Comparison of ENCODE assay signal across 17 cellular contexts in the genomic region with DNA sequence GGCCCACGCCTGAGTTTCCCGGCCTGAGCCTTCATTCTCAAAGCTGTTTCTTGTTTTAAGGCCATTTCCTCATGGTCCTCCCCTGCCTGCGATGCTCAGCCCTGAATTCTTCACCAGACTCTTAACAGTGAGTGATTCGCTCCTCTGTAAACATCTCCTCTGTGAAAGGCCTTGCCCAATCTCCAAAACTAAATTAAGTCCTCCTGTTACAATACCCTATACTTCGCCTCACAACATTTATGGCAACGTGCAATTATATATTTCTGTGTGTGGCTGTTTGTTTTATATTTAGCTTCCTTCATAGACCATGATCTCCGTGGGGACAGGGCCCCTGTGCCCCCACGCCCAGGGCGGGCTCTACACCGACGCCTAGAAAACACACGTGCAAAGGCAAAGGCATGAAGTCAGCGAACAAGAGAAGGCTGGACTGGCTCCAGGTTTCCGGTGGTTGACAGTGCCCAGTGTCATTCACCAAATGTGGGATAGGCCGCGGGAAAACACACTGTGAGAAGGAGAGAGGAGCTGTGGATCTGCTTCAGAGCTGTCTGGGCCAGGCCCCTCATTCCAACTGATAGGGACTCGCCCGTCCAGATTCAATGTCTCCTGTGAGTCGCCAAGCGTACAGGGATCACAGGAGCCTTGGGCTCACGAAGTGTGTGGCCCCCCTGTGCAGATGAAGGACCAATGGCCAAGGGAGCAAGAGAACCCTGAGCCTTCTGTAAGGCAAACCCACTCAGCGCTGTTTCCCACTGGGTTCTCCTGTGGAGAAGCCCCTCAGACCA.
DNase-seq lines count a peak whose midpoint lies in the region; ATAC-seq and TF ChIP-seq lines count a peak whose summit lies in the region.
"Had no signal": no experiment of that assay in that cellular context is flagged by ENCODE, and none has a peak within 500 bp of the region (broad histone marks: within the 10 kb centered on the region; RNA-seq: fewer than 3 reads in every experiment).

No MANE protein-coding gene starts in this region.

- H3K79me1 ChIP-seq in neuronal stem cell (ENCODE audit: low read depth, low read length): no peaks in the 10 kb centered on the region

- H3K18ac ChIP-seq in neuronal stem cell (ENCODE audit: low read length): peak overlapping the region; percentile 37

- no peaks in the 10 kb centered on the region for H3K4me1 ChIP-seq in RWPE2 (ENCODE audit: insufficient read depth, poor library complexity, severe bottlenecking)
- peaks cover 0 to 2% of the 10 kb centered on the region in 2 donors for H3K4me1 ChIP-seq in neuronal stem cell (ENCODE audit: control insufficient read depth in 2 of 2, insufficient read depth in 1 of 2, low read depth in 1 of 2, low read length in 2 of 2)
- no peaks in the 10 kb centered on the region for H3K4me1 ChIP-seq in uterus
- H3K4me1 ChIP-seq in upper lobe of right lung: no peaks in the 10 kb centered on the region

- ATAC-seq in left ventricle myocardium superior: no peak
- ATAC-seq in RWPE2 (ENCODE audit: low read depth): peak; percentile 83
- ATAC-seq in HG03432 (IDR thresholded peaks at IDR 0.05; ENCODE audit: unreplicated experiment): no peak
- ATAC-seq in upper lobe of right lung: no peak
- ATAC-seq: stimulated activated memory B cell treated with anti-CD40 and anti-IgM and Interleukin-4, amounts not matched to agents 10 μg/mL and 1 μg/mL and 100 μg/mL, for 72 hours had no signal

- DNase-seq in cardiac septum (ENCODE audit: low spot score) (peak; percentile 27), left ventricle myocardium superior (no peak), RWPE2 (ENCODE audit: low spot score) (no peak), neuronal stem cell (ENCODE audit: low spot score) (no peak), uterus (peak in 1 of 2 donors; percentile 12), HPDE6-E6E7 (ENCODE audit: extremely low spot score) (no peak), upper lobe of right lung (no peak)
- DNase-seq: activated CD4-positive, CD25-positive, alpha-beta regulatory T cell treated with anti-CD3 and anti-CD28 coated beads, Interleukin-2, amount 50 U/mL, for 72 hours; caudate nucleus; DMS79 treated with DMSO at 0.1 percent for 48 hours; kidney; mesendoderm; NCI-H2029; NCI-H510A had no signal

- H2BK120ac ChIP-seq in neuronal stem cell (ENCODE audit: low read depth, low read length): peak overlapping the region; percentile 26

- H3K4ac ChIP-seq in neuronal stem cell (ENCODE audit: low read length): no peak overlapping the region

- no peak overlapping the region for H4K8ac ChIP-seq in neuronal stem cell (ENCODE audit: low read depth, low read length)

- H3K9me3 ChIP-seq in RWPE2 (ENCODE audit: severe bottlenecking) (no peaks in the 10 kb centered on the region), neuronal stem cell (replicated peaks in 1 of 2; ENCODE audit: control insufficient read depth in 2 of 2, insufficient read depth in 1 of 2, low read depth in 1 of 2, low read length in 2 of 2) (peaks cover 0 to 4% of the 10 kb centered on the region in 2 donors), uterus (no peaks in the 10 kb centered on the region), upper lobe of right lung (no peaks in the 10 kb centered on the region)
- H3K9me3 ChIP-seq: esophagus muscularis mucosa had no signal

- intact Hi-C loops in cardiac septum (cut with DNase I) (no loop called here), left ventricle myocardium superior (cut with micrococcal nuclease) (no loop called here), uterus (cut with DNase I; ENCODE audit: low total_unique reads) (no loop called here), upper lobe of right lung (cut with DNase I) (no loop called here)

- peak overlapping the region; percentile 5 for H2BK12ac ChIP-seq in neuronal stem cell (ENCODE audit: low read length)

- H4K91ac ChIP-seq in neuronal stem cell (ENCODE audit: low read depth, low read length, poor library complexity): no peak overlapping the region

- H2BK5ac ChIP-seq in neuronal stem cell (ENCODE audit: low read length): peak overlapping the region; percentile 5

- peak overlapping the region; percentile 95 for H2BK15ac ChIP-seq in neuronal stem cell (ENCODE audit: low read length)

- no peak overlapping the region for H3K23ac ChIP-seq in neuronal stem cell (ENCODE audit: low read depth, low read length, poor library complexity)

- H3K36me3 ChIP-seq in RWPE2 (ENCODE audit: low read depth) (no peaks in the 10 kb centered on the region), neuronal stem cell (replicated peaks in 1 of 2; ENCODE audit: control insufficient read depth in 2 of 2, insufficient read depth in 2 of 2, low read length in 2 of 2) (no peaks in the 10 kb centered on the region), uterus (no peaks in the 10 kb centered on the region), upper lobe of right lung (no peaks in the 10 kb centered on the region)
- H3K36me3 ChIP-seq: esophagus muscularis mucosa had no signal

- H3K27me3 ChIP-seq in RWPE2 (ENCODE audit: insufficient read depth, poor library complexity, severe bottlenecking) (no peaks in the 10 kb centered on the region), neuronal stem cell (ENCODE audit: control insufficient read depth in 3 of 3, insufficient read depth in 3 of 3, low read depth in 1 of 3, low read length in 3 of 3) (peaks cover 0 to 1% (median 0%) of the 10 kb centered on the region in 3 experiments), uterus (no peaks in the 10 kb centered on the region), upper lobe of right lung (peaks cover 29% of the 10 kb centered on the region)

- H3K9ac ChIP-seq in neuronal stem cell (ENCODE audit: low read depth, low read length, poor library complexity): no peak overlapping the region

- H3K14ac ChIP-seq in neuronal stem cell (ENCODE audit: low read length): no peak overlapping the region

- no peak overlapping the region for H3K4me2 ChIP-seq in neuronal stem cell (ENCODE audit: insufficient read depth, low read length, poor library complexity, severe bottlenecking)

- no peak for TF ChIP-seq CTCF in RWPE2 (IDR thresholded peaks at IDR 0.05; ENCODE audit: poor library complexity, severe bottlenecking)
- TF ChIP-seq CTCF in uterus (IDR thresholded peaks at IDR 0.05): no peak
- TF ChIP-seq CTCF in upper lobe of right lung (IDR thresholded peaks at IDR 0.05): no peak

- H2AFZ ChIP-seq in neuronal stem cell (ENCODE audit: low read length): no peak overlapping the region

- peak overlapping the region; percentile 94 for H2AK5ac ChIP-seq in neuronal stem cell (ENCODE audit: low read depth, low read length)

- no peak for TF ChIP-seq POLR2A in uterus (IDR thresholded peaks at IDR 0.05)

- no peak overlapping the region for H3K4me3 ChIP-seq in RWPE2 (ENCODE audit: severe bottlenecking)
- no peak overlapping the region for H3K4me3 ChIP-seq in neuronal stem cell (ENCODE audit: low read length in 2 of 2)
- no peak overlapping the region for H3K4me3 ChIP-seq in uterus
- no peak overlapping the region for H3K4me3 ChIP-seq in upper lobe of right lung
- H3K4me3 ChIP-seq: esophagus muscularis mucosa had no signal

- WGBS in neuronal stem cell (ENCODE audit: extremely low coverage in 2 of 2, insufficient read length in 2 of 2, insufficient replicate concordance in 1 of 2), 2 donors: no CpG with 5 or more reads among the region's 22 CpGs

- H3K27ac ChIP-seq in RWPE2 (ENCODE audit: poor library complexity, severe bottlenecking) (no peak overlapping the region), neuronal stem cell (replicated peaks; ENCODE audit: low read length) (no peak overlapping the region), uterus (peak overlapping the region; percentile 20 to 62), upper lobe of right lung (no peak overlapping the region)

Comparison
In these comparisons a context has a peak if more than half of its experiments do, and no peak if none do; other contexts are left out.
1. H3K27ac ChIP-seq: peak in uterus (2 of 2); none in RWPE2 (single experiment), neuronal stem cell (single experiment) and upper lobe of right lung (single experiment).